In genomic region chr16:53346-54236, GRCh38 we compare ENCODE assay signal across 1 cellular context.
TF ChIP-seq lines count a peak whose summit lies in the region.

Gene POLR3K (minus strand): TSS chr16:53608. CDS start chr16:53586, 22 bp downstream.
Gene SNRNP25 (plus strand): TSS chr16:53828. CDS start chr16:54017, 189 bp downstream.

TF ChIP-seq in IMR-90, 13 proteins besides CTCF, POLR2A, EP300 and RAD21 (continued from another document):
- no peak for TF ChIP-seq USF2 (IDR thresholded peaks at IDR 0.05; ENCODE audit: low read depth, low read length)
- TF ChIP-seq RFX5 (IDR thresholded peaks at IDR 0.05; ENCODE audit: low read depth, low read length), result no peak
